ENCODE assay signal across 2 cellular contexts in the genomic region with DNA sequence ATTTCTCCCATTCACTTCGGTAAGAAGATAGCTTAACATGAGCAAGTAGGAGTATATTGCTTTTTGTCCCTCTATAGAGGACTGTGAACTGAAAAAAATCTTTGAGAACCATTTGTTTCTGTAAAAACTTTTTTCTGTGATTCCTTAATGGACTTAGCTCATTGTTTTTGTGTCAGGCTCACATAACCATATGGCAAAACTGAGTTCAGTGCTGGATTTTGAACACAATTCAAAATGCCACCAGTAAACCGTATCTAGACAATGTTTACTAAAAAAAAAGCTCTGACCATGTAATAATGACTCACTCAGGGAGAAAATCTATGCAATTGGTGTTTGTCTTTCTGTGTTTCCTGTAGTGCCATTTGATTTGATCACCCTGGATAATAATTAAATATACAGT.
TF ChIP-seq lines count a peak whose summit lies in the region.

No MANE protein-coding gene starts in this region.

TF ChIP-seq in SK-N-SH, 30 proteins besides CTCF, POLR2A, EP300 and RAD21 (continued from another document):
- TF ChIP-seq, protein P1, sequence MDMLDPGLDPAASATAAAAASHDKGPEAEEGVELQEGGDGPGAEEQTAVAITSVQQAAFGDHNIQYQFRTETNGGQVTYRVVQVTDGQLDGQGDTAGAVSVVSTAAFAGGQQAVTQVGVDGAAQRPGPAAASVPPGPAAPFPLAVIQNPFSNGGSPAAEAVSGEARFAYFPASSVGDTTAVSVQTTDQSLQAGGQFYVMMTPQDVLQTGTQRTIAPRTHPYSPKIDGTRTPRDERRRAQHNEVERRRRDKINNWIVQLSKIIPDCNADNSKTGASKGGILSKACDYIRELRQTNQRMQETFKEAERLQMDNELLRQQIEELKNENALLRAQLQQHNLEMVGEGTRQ (IDR thresholded peaks at IDR 0.05; ENCODE audit: borderline replicate concordance, low read depth, low read length) = no peak
- TF ChIP-seq POLR2AphosphoS5 (IDR thresholded peaks at IDR 0.05; ENCODE audit: low read depth, low read length) (no peak), RFX5 (IDR thresholded peaks at IDR 0.05; ENCODE audit: low read length) (no peak), SIN3A (IDR thresholded peaks at IDR 0.05; ENCODE audit: borderline replicate concordance, low read depth, low read length) (no peak), CHD2 (IDR thresholded peaks at IDR 0.05; ENCODE audit: low read length, partially characterized antibody) (no peak), RCOR1 (IDR thresholded peaks at IDR 0.05; ENCODE audit: low read length) (no peak), FOSL2 (IDR thresholded peaks at IDR 0.05; ENCODE audit: borderline replicate concordance, low read depth) (no peak), NFIC (IDR thresholded peaks at IDR 0.05; ENCODE audit: borderline replicate concordance) (no peak)
- TF ChIP-seq, protein P2, sequence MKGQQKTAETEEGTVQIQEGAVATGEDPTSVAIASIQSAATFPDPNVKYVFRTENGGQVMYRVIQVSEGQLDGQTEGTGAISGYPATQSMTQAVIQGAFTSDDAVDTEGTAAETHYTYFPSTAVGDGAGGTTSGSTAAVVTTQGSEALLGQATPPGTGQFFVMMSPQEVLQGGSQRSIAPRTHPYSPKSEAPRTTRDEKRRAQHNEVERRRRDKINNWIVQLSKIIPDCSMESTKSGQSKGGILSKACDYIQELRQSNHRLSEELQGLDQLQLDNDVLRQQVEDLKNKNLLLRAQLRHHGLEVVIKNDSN (IDR thresholded peaks at IDR 0.05; ENCODE audit: borderline replicate concordance, low read depth) = no peak
- TF ChIP-seq, protein P3, sequence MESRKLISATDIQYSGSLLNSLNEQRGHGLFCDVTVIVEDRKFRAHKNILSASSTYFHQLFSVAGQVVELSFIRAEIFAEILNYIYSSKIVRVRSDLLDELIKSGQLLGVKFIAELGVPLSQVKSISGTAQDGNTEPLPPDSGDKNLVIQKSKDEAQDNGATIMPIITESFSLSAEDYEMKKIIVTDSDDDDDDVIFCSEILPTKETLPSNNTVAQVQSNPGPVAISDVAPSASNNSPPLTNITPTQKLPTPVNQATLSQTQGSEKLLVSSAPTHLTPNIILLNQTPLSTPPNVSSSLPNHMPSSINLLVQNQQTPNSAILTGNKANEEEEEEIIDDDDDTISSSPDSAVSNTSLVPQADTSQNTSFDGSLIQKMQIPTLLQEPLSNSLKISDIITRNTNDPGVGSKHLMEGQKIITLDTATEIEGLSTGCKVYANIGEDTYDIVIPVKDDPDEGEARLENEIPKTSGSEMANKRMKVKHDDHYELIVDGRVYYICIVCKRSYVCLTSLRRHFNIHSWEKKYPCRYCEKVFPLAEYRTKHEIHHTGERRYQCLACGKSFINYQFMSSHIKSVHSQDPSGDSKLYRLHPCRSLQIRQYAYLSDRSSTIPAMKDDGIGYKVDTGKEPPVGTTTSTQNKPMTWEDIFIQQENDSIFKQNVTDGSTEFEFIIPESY (IDR thresholded peaks at IDR 0.05; ENCODE audit: borderline replicate concordance, low read depth) = no peak

TF ChIP-seq in WTC11, 78 proteins besides CTCF, POLR2A, EP300 and RAD21 (continued from another document):
- TF ChIP-seq, protein P4, sequence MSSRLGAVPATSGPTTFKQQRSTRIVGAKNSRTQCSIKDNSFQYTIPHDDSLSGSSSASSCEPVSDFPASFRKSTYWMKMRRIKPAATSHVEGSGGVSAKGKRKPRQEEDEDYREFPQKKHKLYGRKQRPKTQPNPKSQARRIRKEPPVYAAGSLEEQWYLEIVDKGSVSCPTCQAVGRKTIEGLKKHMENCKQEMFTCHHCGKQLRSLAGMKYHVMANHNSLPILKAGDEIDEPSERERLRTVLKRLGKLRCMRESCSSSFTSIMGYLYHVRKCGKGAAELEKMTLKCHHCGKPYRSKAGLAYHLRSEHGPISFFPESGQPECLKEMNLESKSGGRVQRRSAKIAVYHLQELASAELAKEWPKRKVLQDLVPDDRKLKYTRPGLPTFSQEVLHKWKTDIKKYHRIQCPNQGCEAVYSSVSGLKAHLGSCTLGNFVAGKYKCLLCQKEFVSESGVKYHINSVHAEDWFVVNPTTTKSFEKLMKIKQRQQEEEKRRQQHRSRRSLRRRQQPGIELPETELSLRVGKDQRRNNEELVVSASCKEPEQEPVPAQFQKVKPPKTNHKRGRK (CRISPR knock-in tag; IDR thresholded peaks at IDR 0.05; ENCODE audit: borderline replicate concordance) = no peak
- no peak for TF ChIP-seq ZNF232 (CRISPR knock-in tag; IDR thresholded peaks at IDR 0.05)
- TF ChIP-seq, protein P5, sequence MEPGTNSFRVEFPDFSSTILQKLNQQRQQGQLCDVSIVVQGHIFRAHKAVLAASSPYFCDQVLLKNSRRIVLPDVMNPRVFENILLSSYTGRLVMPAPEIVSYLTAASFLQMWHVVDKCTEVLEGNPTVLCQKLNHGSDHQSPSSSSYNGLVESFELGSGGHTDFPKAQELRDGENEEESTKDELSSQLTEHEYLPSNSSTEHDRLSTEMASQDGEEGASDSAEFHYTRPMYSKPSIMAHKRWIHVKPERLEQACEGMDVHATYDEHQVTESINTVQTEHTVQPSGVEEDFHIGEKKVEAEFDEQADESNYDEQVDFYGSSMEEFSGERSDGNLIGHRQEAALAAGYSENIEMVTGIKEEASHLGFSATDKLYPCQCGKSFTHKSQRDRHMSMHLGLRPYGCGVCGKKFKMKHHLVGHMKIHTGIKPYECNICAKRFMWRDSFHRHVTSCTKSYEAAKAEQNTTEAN (CRISPR knock-in tag; IDR thresholded peaks at IDR 0.05) = no peak
- TF ChIP-seq, protein P6, sequence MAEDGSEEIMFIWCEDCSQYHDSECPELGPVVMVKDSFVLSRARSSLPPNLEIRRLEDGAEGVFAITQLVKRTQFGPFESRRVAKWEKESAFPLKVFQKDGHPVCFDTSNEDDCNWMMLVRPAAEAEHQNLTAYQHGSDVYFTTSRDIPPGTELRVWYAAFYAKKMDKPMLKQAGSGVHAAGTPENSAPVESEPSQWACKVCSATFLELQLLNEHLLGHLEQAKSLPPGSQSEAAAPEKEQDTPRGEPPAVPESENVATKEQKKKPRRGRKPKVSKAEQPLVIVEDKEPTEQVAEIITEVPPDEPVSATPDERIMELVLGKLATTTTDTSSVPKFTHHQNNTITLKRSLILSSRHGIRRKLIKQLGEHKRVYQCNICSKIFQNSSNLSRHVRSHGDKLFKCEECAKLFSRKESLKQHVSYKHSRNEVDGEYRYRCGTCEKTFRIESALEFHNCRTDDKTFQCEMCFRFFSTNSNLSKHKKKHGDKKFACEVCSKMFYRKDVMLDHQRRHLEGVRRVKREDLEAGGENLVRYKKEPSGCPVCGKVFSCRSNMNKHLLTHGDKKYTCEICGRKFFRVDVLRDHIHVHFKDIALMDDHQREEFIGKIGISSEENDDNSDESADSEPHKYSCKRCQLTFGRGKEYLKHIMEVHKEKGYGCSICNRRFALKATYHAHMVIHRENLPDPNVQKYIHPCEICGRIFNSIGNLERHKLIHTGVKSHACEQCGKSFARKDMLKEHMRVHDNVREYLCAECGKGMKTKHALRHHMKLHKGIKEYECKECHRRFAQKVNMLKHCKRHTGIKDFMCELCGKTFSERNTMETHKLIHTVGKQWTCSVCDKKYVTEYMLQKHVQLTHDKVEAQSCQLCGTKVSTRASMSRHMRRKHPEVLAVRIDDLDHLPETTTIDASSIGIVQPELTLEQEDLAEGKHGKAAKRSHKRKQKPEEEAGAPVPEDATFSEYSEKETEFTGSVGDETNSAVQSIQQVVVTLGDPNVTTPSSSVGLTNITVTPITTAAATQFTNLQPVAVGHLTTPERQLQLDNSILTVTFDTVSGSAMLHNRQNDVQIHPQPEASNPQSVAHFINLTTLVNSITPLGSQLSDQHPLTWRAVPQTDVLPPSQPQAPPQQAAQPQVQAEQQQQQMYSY (CRISPR knock-in tag; IDR thresholded peaks at IDR 0.05) = no peak
- TF ChIP-seq ZBTB21 (CRISPR knock-in tag; IDR thresholded peaks at IDR 0.05; ENCODE audit: borderline replicate concordance) = no peak
- TF ChIP-seq JUN (CRISPR knock-in tag; IDR thresholded peaks at IDR 0.05) = no peak
- TF ChIP-seq ETV6 (CRISPR knock-in tag; IDR thresholded peaks at IDR 0.05) = no peak
- no peak for TF ChIP-seq NFYB (CRISPR knock-in tag; conservative IDR thresholded peaks at IDR 0.05; ENCODE audit: low read depth)
- no peak for TF ChIP-seq JAZF1 (CRISPR knock-in tag; IDR thresholded peaks at IDR 0.05)
- TF ChIP-seq, protein P7, sequence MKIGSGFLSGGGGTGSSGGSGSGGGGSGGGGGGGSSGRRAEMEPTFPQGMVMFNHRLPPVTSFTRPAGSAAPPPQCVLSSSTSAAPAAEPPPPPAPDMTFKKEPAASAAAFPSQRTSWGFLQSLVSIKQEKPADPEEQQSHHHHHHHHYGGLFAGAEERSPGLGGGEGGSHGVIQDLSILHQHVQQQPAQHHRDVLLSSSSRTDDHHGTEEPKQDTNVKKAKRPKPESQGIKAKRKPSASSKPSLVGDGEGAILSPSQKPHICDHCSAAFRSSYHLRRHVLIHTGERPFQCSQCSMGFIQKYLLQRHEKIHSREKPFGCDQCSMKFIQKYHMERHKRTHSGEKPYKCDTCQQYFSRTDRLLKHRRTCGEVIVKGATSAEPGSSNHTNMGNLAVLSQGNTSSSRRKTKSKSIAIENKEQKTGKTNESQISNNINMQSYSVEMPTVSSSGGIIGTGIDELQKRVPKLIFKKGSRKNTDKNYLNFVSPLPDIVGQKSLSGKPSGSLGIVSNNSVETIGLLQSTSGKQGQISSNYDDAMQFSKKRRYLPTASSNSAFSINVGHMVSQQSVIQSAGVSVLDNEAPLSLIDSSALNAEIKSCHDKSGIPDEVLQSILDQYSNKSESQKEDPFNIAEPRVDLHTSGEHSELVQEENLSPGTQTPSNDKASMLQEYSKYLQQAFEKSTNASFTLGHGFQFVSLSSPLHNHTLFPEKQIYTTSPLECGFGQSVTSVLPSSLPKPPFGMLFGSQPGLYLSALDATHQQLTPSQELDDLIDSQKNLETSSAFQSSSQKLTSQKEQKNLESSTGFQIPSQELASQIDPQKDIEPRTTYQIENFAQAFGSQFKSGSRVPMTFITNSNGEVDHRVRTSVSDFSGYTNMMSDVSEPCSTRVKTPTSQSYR (CRISPR knock-in tag; IDR thresholded peaks at IDR 0.05) = no peak
